In genomic region chr19:3979289-3979673, GRCh38 we compare ENCODE assay signal across 18 cellular contexts. TPM values are rescaled to one million over a fixed set of nuclear protein-coding genes. Genes with fewer than 3 reads are reported as not detected.
A peak's percentile ranks its signal among the peaks of the same experiment; 100 is the strongest.
DNase-seq lines count a peak whose midpoint lies in the region; ATAC-seq and TF ChIP-seq lines count a peak whose summit lies in the region.
"Had no signal": no experiment of that assay in that cellular context is flagged by ENCODE, and none has a peak within 500 bp of the region (broad histone marks: within the 10 kb centered on the region; RNA-seq: fewer than 3 reads in every experiment).

No MANE protein-coding gene starts in this region.

- no peak overlapping the region for H3K9ac ChIP-seq in H9 (ENCODE audit: extremely low read depth, insufficient read length, low read length)

- H3K4me3 Mint-ChIP-seq in CD4-positive, CD25-positive, alpha-beta regulatory T cell, result peak overlapping the region; percentile 21 to 85 (median 53)
- 0 out of 5 replicates have a peak overlapping the region, but pooled peaks of 1 of the 2 experiments have one; percentile 35 for H3K4me3 Mint-ChIP-seq in H9
- peak overlapping the region; percentile 53 for H3K4me3 Mint-ChIP-seq in activated naive CD8-positive, alpha-beta T cell
- H3K4me3 Mint-ChIP-seq in mesothelial cell of epicardium, result no peak overlapping the region

- DNase-seq in CD4-positive, CD25-positive, alpha-beta regulatory T cell, result peak in 1 of 3 donors; percentile 14
- peak; percentile 41 for DNase-seq in H9
- no peak for DNase-seq in mesothelial cell of epicardium (ENCODE audit: low spot score in 2 of 2, unreplicated experiment in 2 of 2)
- DNase-seq in NCI-H510A (lab: John Stamatoyannopoulos, UW), result no peak
- no peak for DNase-seq in DMS 273 treated with DMSO at 0.1 percent for 48 hours (lab: John Stamatoyannopoulos, UW)
- DNase-seq: activated CD4-positive, alpha-beta T cell treated with anti-CD3 and anti-CD28 coated beads, Interleukin-2, amount 50 U/mL, for 4 hours; GF-D8; mesendoderm; NCI-H1105; NCI-H2171; NK-92 treated with Interleukin-12 subunit alpha and Interleukin-12 subunit beta, amount 100 ng/mL, for 24 hours; SIG-M5; spleen had no signal

- H3K14ac ChIP-seq in H9 (ENCODE audit: insufficient read depth, low read length), result no peak overlapping the region

- no peak for ATAC-seq in CD4-positive, CD25-positive, alpha-beta regulatory T cell (ENCODE audit: low read depth in 2 of 2)
- ATAC-seq in GM21786 (IDR thresholded peaks at IDR 0.05; ENCODE audit: unreplicated experiment), result no peak
- ATAC-seq: gastroesophageal sphincter had no signal

- peaks cover 89% of the 10 kb centered on the region for H3K36me3 ChIP-seq in CD4-positive, CD25-positive, alpha-beta regulatory T cell (ENCODE audit: control insufficient read depth, insufficient read depth, low read length)

- peaks cover 0 to 27% (median 19%) of the 10 kb centered on the region in 4 donors for H3K4me1 Mint-ChIP-seq in CD4-positive, CD25-positive, alpha-beta regulatory T cell
- H3K4me1 Mint-ChIP-seq in H9 (peaks cover 22% of the 10 kb centered on the region in 2 experiments), mesothelial cell of epicardium (peaks cover 21% of the 10 kb centered on the region)
- H3K4me1 Mint-ChIP-seq in activated naive CD8-positive, alpha-beta T cell (ENCODE audit: low read depth), result peaks cover 37% of the 10 kb centered on the region

- no peak overlapping the region for H2BK120ac ChIP-seq in H9 (ENCODE audit: low read depth, low read length, poor library complexity, severe bottlenecking)

- H3K79me1 ChIP-seq in H9 (ENCODE audit: insufficient read depth, low read depth, low read length, poor library complexity, severe bottlenecking), result peaks cover 12% of the 10 kb centered on the region

- H4K91ac ChIP-seq in H9 (ENCODE audit: insufficient read length, low read depth, low read length), result no peak overlapping the region

- H3K9me3 Mint-ChIP-seq in CD4-positive, CD25-positive, alpha-beta regulatory T cell, result peaks cover 0 to 2% (median 0%) of the 10 kb centered on the region in 7 donors
- H3K9me3 Mint-ChIP-seq in H9 (no peaks in the 10 kb centered on the region; a peak in 1 of 5 replicates), mesothelial cell of epicardium (no peaks in the 10 kb centered on the region)
- no peaks in the 10 kb centered on the region for H3K9me3 Mint-ChIP-seq in activated naive CD8-positive, alpha-beta T cell (ENCODE audit: low read depth)

- H3K9me3 ChIP-seq in CD4-positive, CD25-positive, alpha-beta regulatory T cell (ENCODE audit: control insufficient read depth in 2 of 2, low read length in 2 of 2), result no peaks in the 10 kb centered on the region
- H3K9me3 ChIP-seq in H9 (ENCODE audit: control insufficient read depth, low read depth, low read length), result no peaks in the 10 kb centered on the region
- H3K9me3 ChIP-seq: gastroesophageal sphincter, spleen, suprapubic skin had no signal

- peaks cover 35% of the 10 kb centered on the region for H3K36me3 Mint-ChIP-seq in CD4-positive, CD25-positive, alpha-beta regulatory T cell
- H3K36me3 Mint-ChIP-seq in H9 (ENCODE audit: insufficient read depth in 1 of 3, low read depth in 3 of 3), result peaks cover 76 to 92% (median 85%) of the 10 kb centered on the region in 3 experiments
- peaks cover 11% of the 10 kb centered on the region for H3K36me3 Mint-ChIP-seq in activated naive CD8-positive, alpha-beta T cell
- H3K36me3 Mint-ChIP-seq in mesothelial cell of epicardium, result peaks cover 40% of the 10 kb centered on the region

- H3K4me1 ChIP-seq in CD4-positive, CD25-positive, alpha-beta regulatory T cell (ENCODE audit: control insufficient read depth, insufficient read depth, low read length, poor library complexity, severe bottlenecking), result peaks cover 31% of the 10 kb centered on the region
- no peaks in the 10 kb centered on the region for H3K4me1 ChIP-seq in H9 (ENCODE audit: insufficient read depth, low read length)

- no peaks in the 10 kb centered on the region for H3K27me3 Mint-ChIP-seq in CD4-positive, CD25-positive, alpha-beta regulatory T cell
- H3K27me3 Mint-ChIP-seq in H9 (ENCODE audit: low read depth) (peaks cover 6% of the 10 kb centered on the region), mesothelial cell of epicardium (ENCODE audit: low read depth) (no peaks in the 10 kb centered on the region)
- H3K27me3 Mint-ChIP-seq in activated naive CD8-positive, alpha-beta T cell, result no peaks in the 10 kb centered on the region

- H2BK20ac ChIP-seq in H9 (ENCODE audit: low read depth, low read length, poor library complexity, severe bottlenecking), result no peak overlapping the region

- H2AK5ac ChIP-seq in H9 (ENCODE audit: insufficient read length, low read length), result no peak overlapping the region

- no peak overlapping the region for H2BK5ac ChIP-seq in H9 (ENCODE audit: insufficient read length, low read length)

- H4K5ac ChIP-seq in H9 (ENCODE audit: insufficient read length, low read depth, low read length), result no peak overlapping the region

- peak overlapping the region in 1 of 3 donors; percentile 80 for H3K27ac Mint-ChIP-seq in CD4-positive, CD25-positive, alpha-beta regulatory T cell
- H3K27ac Mint-ChIP-seq in H9 (peak overlapping the region; percentile 53 to 84 (median 80); a peak in 4 of 7 replicates), mesothelial cell of epicardium (peak overlapping the region; percentile 34)
- H3K27ac Mint-ChIP-seq in activated naive CD8-positive, alpha-beta T cell, result peak overlapping the region; percentile 72

- H4K20me1 ChIP-seq in H9 (ENCODE audit: control insufficient read depth, insufficient read depth, insufficient read length), result peaks cover 4% of the 10 kb centered on the region

- no peak overlapping the region for H3K56ac ChIP-seq in H9 (ENCODE audit: insufficient read length, low read depth, low read length)

- H3K27ac ChIP-seq in CD4-positive, CD25-positive, alpha-beta regulatory T cell (ENCODE audit: insufficient read depth, low read length, poor library complexity, severe bottlenecking), result no peak overlapping the region
- H3K27ac ChIP-seq in H9 (ENCODE audit: insufficient read length, low read depth, low read length), result no peak overlapping the region
- H3K27ac ChIP-seq: C4-2B, spleen, suprapubic skin had no signal

- no peak overlapping the region for H2AFZ ChIP-seq in H9 (ENCODE audit: low read length)

- TF ChIP-seq CTCF in H9 (conservative IDR thresholded peaks at IDR 0.05) (no peak), mesothelial cell of epicardium (IDR thresholded peaks at IDR 0.05; ENCODE audit: unreplicated experiment) (no peak)

- no CpG with 5 or more reads among the region's 18 CpGs for WGBS in H9 (ENCODE audit: extremely low coverage, insufficient read length, low lambda C conversion rate)

- H3K4ac ChIP-seq in H9 (ENCODE audit: low read depth, low read length), result no peak overlapping the region

- H3K23ac ChIP-seq in H9 (ENCODE audit: insufficient read length, low read depth, low read length), result no peak overlapping the region

- H3K4me3 ChIP-seq in CD4-positive, CD25-positive, alpha-beta regulatory T cell (ENCODE audit: low read depth, low read length), result no peak overlapping the region
- H3K4me3 ChIP-seq: gastroesophageal sphincter, spleen, suprapubic skin had no signal

- peaks cover 19% of the 10 kb centered on the region; the same call in 1 of the 2 replicates for H3K79me2 ChIP-seq in H9 (ENCODE audit: insufficient read depth, low read length)

- H3K18ac ChIP-seq in H9 (ENCODE audit: insufficient read length, low read depth, low read length), result no peak overlapping the region

- H3K27me3 ChIP-seq in CD4-positive, CD25-positive, alpha-beta regulatory T cell (ENCODE audit: control insufficient read depth, insufficient read depth, low read length), result no peaks in the 10 kb centered on the region
- no peaks in the 10 kb centered on the region for H3K27me3 ChIP-seq in H9 (ENCODE audit: insufficient read depth, low read length)
- H3K27me3 ChIP-seq: gastroesophageal sphincter, spleen, suprapubic skin had no signal

- H3K23me2 ChIP-seq in H9 (ENCODE audit: insufficient read length, low read depth, low read length, poor library complexity, severe bottlenecking), result peaks cover 5% of the 10 kb centered on the region

- no peak overlapping the region for H3K4me2 ChIP-seq in H9 (ENCODE audit: insufficient read depth, insufficient read length, low read length)

- H2BK15ac ChIP-seq in H9 (ENCODE audit: low read depth, low read length), result no peak overlapping the region

- H2BK12ac ChIP-seq in H9 (ENCODE audit: insufficient read length, low read depth, low read length), result no peak overlapping the region

- no peak overlapping the region for H4K8ac ChIP-seq in H9 (replicated peaks; ENCODE audit: insufficient read length, low read depth, low read length)

- no peak overlapping the region for H3T11ph ChIP-seq in H9 (ENCODE audit: low read length)

RNA-seq across cellular contexts. Expression of gene EEF2, which starts 6.0 kb away (rescaled TPM):
- total RNA-seq in CD4-positive, CD25-positive, alpha-beta regulatory T cell, result 2,369 TPM
- polyA plus RNA-seq in CD4-positive, CD25-positive, alpha-beta regulatory T cell, result 100 to 1,000 TPM; 564 to 602 (median 587) TPM
- total RNA-seq in H9 (2021) (3,615 and 3,676 TPM in 2 replicates), mesothelial cell of epicardium (2,808 to 2,923 TPM (median 2,892 TPM) in 3 replicates)

RNA-seq across cellular contexts. Expression of gene DAPK3, which starts 8.4 kb away (rescaled TPM):
- 42.3 TPM for total RNA-seq in CD4-positive, CD25-positive, alpha-beta regulatory T cell
- polyA plus RNA-seq in CD4-positive, CD25-positive, alpha-beta regulatory T cell, result 10 to 100 TPM; 20.7 to 31.3 (median 24.6) TPM
- 114 and 121 TPM in 2 replicates for total RNA-seq in H9 (2021)
- 127 to 135 TPM (median 131 TPM) in 3 replicates for total RNA-seq in mesothelial cell of epicardium

RNA-seq across cellular contexts. Expression of gene PIAS4, which starts 28.3 kb away (rescaled TPM):
- total RNA-seq in CD4-positive, CD25-positive, alpha-beta regulatory T cell, result 25.4 TPM
- polyA plus RNA-seq in CD4-positive, CD25-positive, alpha-beta regulatory T cell, result 10 to 100 TPM in 1 of 4 donors, 1 to 10 TPM in 3; 4.1 to 10.4 (median 4.4) TPM
- total RNA-seq in H9 (2021) (52.0 and 59.4 TPM in 2 replicates), mesothelial cell of epicardium (47.9 to 50.1 TPM (median 48.0 TPM) in 3 replicates)

RNA-seq across cellular contexts. Expression of gene NMRK2, which starts 46.4 kb away (rescaled TPM):
- not detected for total RNA-seq in CD4-positive, CD25-positive, alpha-beta regulatory T cell
- not detected for polyA plus RNA-seq in CD4-positive, CD25-positive, alpha-beta regulatory T cell
- total RNA-seq in H9 (2021), result 60.0 and 62.7 TPM in 2 replicates
- not detected in 3 replicates for total RNA-seq in mesothelial cell of epicardium
- total RNA-seq: spleen, suprapubic skin had no signal
